In genomic region chr19:57572415-57572947, GRCh38 we compare ENCODE assay signal across 2 cellular contexts.
TF ChIP-seq lines count a peak whose summit lies in the region.

No MANE protein-coding gene starts in this region.

TF ChIP-seq in HEK293, 187 proteins besides CTCF, POLR2A, EP300 and RAD21:
- TF ChIP-seq ZNF658 (tag by site-specific recombination; IDR thresholded peaks at IDR 0.05) (no peak), SETDB1 (IDR thresholded peaks at IDR 0.05; ENCODE audit: insufficient read length, low read length) (peak; percentile 99), ZNF621 (tag by site-specific recombination; IDR thresholded peaks at IDR 0.05) (no peak), TRIM28 (IDR thresholded peaks at IDR 0.05; ENCODE audit: borderline replicate concordance, low read length) (peak; percentile 94; the same call in 1 of the 2 replicates), ZNF670 (tag by site-specific recombination; IDR thresholded peaks at IDR 0.05; ENCODE audit: low read depth) (no peak), ZNF266 (tag by site-specific recombination; IDR thresholded peaks at IDR 0.05; ENCODE audit: low read depth) (no peak), ZNF274 (IDR thresholded peaks at IDR 0.05; ENCODE audit: low read length) (peak; percentile 83), ZNF274 (tag by site-specific recombination; IDR thresholded peaks at IDR 0.05; ENCODE audit: borderline replicate concordance) (peak; percentile 90; the same call in 1 of the 2 replicates)

TF ChIP-seq in H1, 55 proteins besides CTCF, POLR2A, EP300 and RAD21:
- TF ChIP-seq RFX5 (IDR thresholded peaks at IDR 0.05; ENCODE audit: borderline replicate concordance, low read depth, low read length) = no peak
- peak; percentile 92 for TF ChIP-seq ZNF274 (IDR thresholded peaks at IDR 0.05; ENCODE audit: borderline replicate concordance, extremely low read depth, low read length)
